26 cellular contexts compared by ENCODE assay signal in genomic region chr17:30541802-30542201, GRCh38.
"Had no signal": no experiment of that assay in that cellular context is flagged by ENCODE, and none has a peak within 500 bp of the region (broad histone marks: within the 10 kb centered on the region; RNA-seq: fewer than 3 reads in every experiment).

No MANE protein-coding gene starts in this region.

- H3K27ac Mint-ChIP-seq: mesothelial cell of epicardium; natural killer cell treated with Interleukin-12 subunit alpha and Interleukin-12 subunit beta and Interleukin-15 and Interleukin-18, amount 100 ng/mL, for 72 hours; neural progenitor cell; stimulated activated effector memory CD8-positive, alpha-beta T cell treated with anti-CD3 and anti-CD28 coated beads, Interleukin-12 subunit alpha, Interleukin-12 subunit beta, amount 100 ng/mL, for 72 hours; type B pancreatic cell had no signal

- H3K27me3 ChIP-seq: hepatocyte, left lung, neural progenitor cell, sigmoid colon, stomach, thyroid gland had no signal

- H3K4me3 ChIP-seq: coronary artery, hepatocyte, left lung, mucosa of descending colon, neural progenitor cell, prostate gland, sigmoid colon, stomach, thyroid gland had no signal

- H3K4me1 ChIP-seq: left lung, neural progenitor cell, prostate gland, sigmoid colon, stomach, thyroid gland had no signal

- H3K27ac ChIP-seq: coronary artery, hepatocyte, left lung, neural progenitor cell, prostate gland, sigmoid colon, stomach, thyroid gland had no signal

- DNase-seq: dermis blood vessel endothelial cell; effector memory CD4-positive, alpha-beta T cell; head of caudate nucleus; left cardiac atrium; left lung; mesenchymal stem cell; mucosa of descending colon; naive B cell; nucleus accumbens; sigmoid colon; stimulated activated CD4-positive, alpha-beta T cell treated with anti-CD3 and anti-CD28 coated beads, Interleukin-2, amount 100 ng/mL, for 24 hours; stimulated activated CD4-positive, alpha-beta T cell treated with anti-CD3 and anti-CD28 coated beads, Interleukin-4, amount 100 ng/mL, for 24 hours; stimulated activated naive CD4-positive, alpha-beta T cell treated with Interleukin-2 at 50 U/mL for 16 hours; stomach; thyroid gland had no signal

- H2AFZ ChIP-seq: hepatocyte, neural progenitor cell had no signal

- H3K36me3 Mint-ChIP-seq: mesothelial cell of epicardium; natural killer cell treated with Interleukin-12 subunit alpha and Interleukin-12 subunit beta and Interleukin-15 and Interleukin-18, amount 100 ng/mL, for 72 hours; neural progenitor cell; stimulated activated effector memory CD8-positive, alpha-beta T cell treated with anti-CD3 and anti-CD28 coated beads, Interleukin-12 subunit alpha, Interleukin-12 subunit beta, amount 100 ng/mL, for 72 hours; type B pancreatic cell had no signal

- H3K9me3 ChIP-seq: left lung, mucosa of descending colon, prostate gland, sigmoid colon, stomach, thyroid gland had no signal

- ATAC-seq: left cardiac atrium; left lung; mucosa of descending colon; natural killer cell treated with Interleukin-12 subunit alpha and Interleukin-12 subunit beta and Interleukin-15 and Interleukin-18, amount 100 ng/mL, for 72 hours; right cardiac atrium; stimulated activated effector memory CD8-positive, alpha-beta T cell treated with anti-CD3 and anti-CD28 coated beads, Interleukin-12 subunit alpha, Interleukin-12 subunit beta, amount 100 ng/mL, for 72 hours had no signal

- H3K9me3 Mint-ChIP-seq: natural killer cell treated with Interleukin-12 subunit alpha and Interleukin-12 subunit beta and Interleukin-15 and Interleukin-18, amount 100 ng/mL, for 72 hours; neural progenitor cell; stimulated activated effector memory CD8-positive, alpha-beta T cell treated with anti-CD3 and anti-CD28 coated beads, Interleukin-12 subunit alpha, Interleukin-12 subunit beta, amount 100 ng/mL, for 72 hours had no signal

- FAIRE-seq: endometrium, frontal cortex had no signal

- H3K27me3 Mint-ChIP-seq: naive B cell; natural killer cell treated with Interleukin-12 subunit alpha and Interleukin-12 subunit beta and Interleukin-15 and Interleukin-18, amount 100 ng/mL, for 72 hours; type B pancreatic cell had no signal

- H3K4me3 Mint-ChIP-seq: mesothelial cell of epicardium; natural killer cell treated with Interleukin-12 subunit alpha and Interleukin-12 subunit beta and Interleukin-15 and Interleukin-18, amount 100 ng/mL, for 72 hours; neural progenitor cell; stimulated activated effector memory CD8-positive, alpha-beta T cell treated with anti-CD3 and anti-CD28 coated beads, Interleukin-12 subunit alpha, Interleukin-12 subunit beta, amount 100 ng/mL, for 72 hours; type B pancreatic cell had no signal

- H3K36me3 ChIP-seq: left lung, neural progenitor cell, prostate gland, sigmoid colon, thyroid gland had no signal

- H3K4me1 Mint-ChIP-seq: naive B cell; stimulated activated effector memory CD8-positive, alpha-beta T cell treated with anti-CD3 and anti-CD28 coated beads, Interleukin-12 subunit alpha, Interleukin-12 subunit beta, amount 100 ng/mL, for 72 hours had no signal

- H3K9ac ChIP-seq: neural progenitor cell had no signal

- H3K4me2 ChIP-seq: hepatocyte, neural progenitor cell had no signal

- H3K79me2 ChIP-seq: hepatocyte had no signal
